ENCODE assay signal across 26 cellular contexts in the genomic region with DNA sequence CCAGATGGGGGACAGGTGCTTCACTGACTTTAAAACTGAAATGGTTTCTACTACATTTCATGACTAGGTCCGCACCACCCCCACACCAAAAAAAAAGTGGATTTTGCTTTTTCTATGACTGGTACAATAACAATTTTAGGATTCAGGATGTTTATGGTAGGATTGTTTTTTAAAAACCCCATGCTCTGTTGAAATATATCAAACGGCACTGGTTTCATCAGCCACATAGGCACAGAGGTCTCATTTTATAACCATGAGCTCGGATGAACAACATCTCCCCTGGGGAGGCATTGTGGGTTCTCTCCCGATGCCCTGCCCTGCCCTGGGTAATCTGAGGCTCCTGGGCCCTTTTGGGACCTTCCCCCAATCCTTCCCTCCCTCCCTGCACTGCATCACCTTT.
DNase-seq lines count a peak whose midpoint lies in the region; FAIRE-seq and TF ChIP-seq lines count a peak whose summit lies in the region.
"Had no signal": no experiment of that assay in that cellular context is flagged by ENCODE, and none has a peak within 500 bp of the region (broad histone marks: within the 10 kb centered on the region; RNA-seq: fewer than 3 reads in every experiment).

No MANE protein-coding gene starts in this region.

- H3K9ac ChIP-seq in kidney (ENCODE audit: low read length in 2 of 2): no peak overlapping the region
- H3K9ac ChIP-seq: SK-N-SH had no signal

- 81% methylated on average over 4 of the region's 4 CpGs for WGBS in prostate gland

- no peaks in the 10 kb centered on the region for H3K36me3 ChIP-seq in ACC112 (ENCODE audit: insufficient read depth, low read length)
- H3K36me3 ChIP-seq in prostate gland: no peaks in the 10 kb centered on the region
- no peaks in the 10 kb centered on the region for H3K36me3 ChIP-seq in kidney (ENCODE audit: control insufficient read depth in 1 of 2, insufficient read depth in 2 of 2, low read length in 2 of 2)
- H3K36me3 ChIP-seq: colonic mucosa, uterus had no signal

- TF ChIP-seq POLR2A in prostate gland (IDR thresholded peaks at IDR 0.05): no peak

- H3K4me3 ChIP-seq in ACC112 (ENCODE audit: low read depth, low read length): no peak overlapping the region
- H3K4me3 ChIP-seq in astrocyte of the spinal cord (ENCODE audit: low read depth, low read length): no peak overlapping the region
- no peak overlapping the region for H3K4me3 ChIP-seq in foreskin fibroblast (ENCODE audit: low read depth in 1 of 2, low read length in 2 of 2)
- no peak overlapping the region for H3K4me3 ChIP-seq in prostate gland
- H3K4me3 ChIP-seq in kidney (ENCODE audit: low read length in 2 of 2): no peak overlapping the region
- H3K4me3 ChIP-seq: colonic mucosa, uterus had no signal

- H3K27ac ChIP-seq in ACC112 (ENCODE audit: low read depth, low read length): peak overlapping the region; percentile 25
- no peak overlapping the region for H3K27ac ChIP-seq in prostate gland
- no peak overlapping the region for H3K27ac ChIP-seq in kidney (ENCODE audit: low read depth in 2 of 2, low read length in 2 of 2)
- H3K27ac ChIP-seq: colonic mucosa, uterus had no signal

- peak; percentile 55 for DNase-seq in ELR (ENCODE audit: low read depth)
- DNase-seq in astrocyte of the spinal cord (ENCODE audit: low read depth, low spot score): peak; percentile 83
- DNase-seq in foreskin fibroblast: peak; percentile 82 to 84
- DNase-seq in cerebellar nuclear complex (lab: John Stamatoyannopoulos, UW): no peak
- no peak for DNase-seq in prostate gland (ENCODE audit: low spot score)
- DNase-seq in kidney: no peak
- DNase-seq in NCI-H2227 treated with DMSO at 0.1 percent for 48 hours (lab: John Stamatoyannopoulos, UW): no peak
- DNase-seq: activated B cell treated with CpG ODN at 0.5 μM for 24 hours; activated CD8-positive, alpha-beta T cell treated with anti-CD3 and anti-CD28 coated beads for 36 hours; activated naive CD4-positive, alpha-beta T cell treated with anti-CD3 and anti-CD28 coated beads, Interleukin-2, amount 50 U/mL, for 16 hours; activated T-cell treated with anti-CD3 and anti-CD28 coated beads, Interleukin-2, amount 50 U/mL, for 48 hours; CD4-positive, alpha-beta T cell; colonic mucosa; Karpas-422; kidney glomerular epithelial cell; NCI-H1105 treated with DMSO at 0.1 percent for 48 hours; NCI-H2107; NCI-H524; nucleus accumbens; SK-N-SH; stimulated activated CD8-positive, alpha-beta memory T cell treated with anti-CD3 and anti-CD28 coated beads, Interleukin-4, amount 100 ng/mL, for 48 hours; substantia nigra; uterus had no signal

- in situ Hi-C loops in astrocyte of the spinal cord (cut with HindIII; ENCODE audit: low sequenced_read_pairs): no loop called here

- TF ChIP-seq CTCF in astrocyte of the spinal cord (IDR thresholded peaks at IDR 0.05; ENCODE audit: low read depth, low read length): no peak
- no peak for TF ChIP-seq CTCF in foreskin fibroblast (IDR thresholded peaks at IDR 0.05; ENCODE audit: low read depth, low read length)
- TF ChIP-seq CTCF in prostate gland (IDR thresholded peaks at IDR 0.05): no peak
- no peak for TF ChIP-seq CTCF in kidney (IDR thresholded peaks at IDR 0.05; ENCODE audit: borderline replicate concordance, extremely low read depth, insufficient read depth)

- H3K27me3 ChIP-seq in ACC112 (ENCODE audit: insufficient read depth, low read length) (0 out of 2 replicates have a peak, but pooled peaks cover 6% of the 10 kb centered on the region), prostate gland (replicated peaks; ENCODE audit: insufficient read depth) (no peaks in the 10 kb centered on the region)
- H3K27me3 ChIP-seq: colonic mucosa, uterus had no signal

- H3K9me3 ChIP-seq in prostate gland (no peaks in the 10 kb centered on the region), kidney (ENCODE audit: control insufficient read depth in 1 of 2, low read length in 2 of 2) (peaks cover 0 to 4% of the 10 kb centered on the region in 2 donors)
- H3K9me3 ChIP-seq: colonic mucosa, SK-N-SH, uterus had no signal

- H3K4me1 ChIP-seq in ACC112 (ENCODE audit: control insufficient read depth, insufficient read depth, low read length, unreplicated experiment) (peaks cover 23% of the 10 kb centered on the region), prostate gland (replicated peaks) (no peaks in the 10 kb centered on the region), kidney (ENCODE audit: control insufficient read depth in 1 of 2, insufficient read depth in 1 of 2, low read depth in 1 of 2, low read length in 2 of 2) (peaks cover 0 to 3% of the 10 kb centered on the region in 2 donors)
- H3K4me1 ChIP-seq: colonic mucosa, uterus had no signal

- intact Hi-C loops in prostate gland (cut with DNase I): no loop called here
- intact Hi-C loops in kidney (cut with DNase I): no loop called here

- no peak overlapping the region for H2AFZ ChIP-seq in ACC112 (ENCODE audit: low read length, unreplicated experiment)

- no peak for FAIRE-seq in kidney (lab: Jason Lieb, UNC)
- FAIRE-seq: endometrium, frontal cortex had no signal

- no peaks in the 10 kb centered on the region for H3K79me2 ChIP-seq in ACC112 (ENCODE audit: control insufficient read depth, insufficient read depth, low read length, unreplicated experiment)

Comparison
In these comparisons a context has a peak if more than half of its experiments do, and no peak if none do; other contexts are left out.
1. DNase-seq: peak in ELR (single experiment), astrocyte of the spinal cord (single experiment) and foreskin fibroblast (2 of 2); none in cerebellar nuclear complex (0 of 2), prostate gland (single experiment), kidney (single experiment) and NCI-H2227 treated with DMSO at 0.1 percent for 48 hours (single experiment).